8 cellular contexts compared by ENCODE assay signal in the genomic region with DNA sequence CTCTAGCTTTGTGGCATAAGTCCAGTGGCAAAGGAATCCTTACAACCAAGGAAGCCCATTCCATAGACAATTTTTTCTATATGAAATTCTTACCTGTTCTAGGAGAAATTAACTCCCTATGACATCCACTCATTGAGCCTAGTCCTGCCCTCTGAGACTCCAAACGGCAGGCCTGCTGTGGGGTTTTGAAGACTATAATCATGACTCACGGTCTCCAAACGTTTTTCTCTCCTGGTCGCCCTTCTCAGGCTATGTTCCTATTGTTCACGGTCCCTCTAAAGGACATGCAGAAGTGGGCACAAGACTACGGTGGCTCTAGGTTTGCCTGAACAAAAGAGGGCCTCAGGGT. TPM values are rescaled to one million over a fixed set of nuclear protein-coding genes. Genes with fewer than 3 reads are reported as not detected.
A peak's percentile ranks its signal among the peaks of the same experiment; 100 is the strongest.
DNase-seq lines count a peak whose midpoint lies in the region; ATAC-seq and TF ChIP-seq lines count a peak whose summit lies in the region.

No MANE protein-coding gene starts in this region.

- H3K9me3 ChIP-seq in heart left ventricle (no peaks in the 10 kb centered on the region), right lobe of liver (no peaks in the 10 kb centered on the region), uterus (no peaks in the 10 kb centered on the region)

- H3K27ac ChIP-seq in heart left ventricle: peak overlapping the region in 11 of 12 donors; percentile 78 to 90 (median 86)
- H3K27ac ChIP-seq in angular gyrus (ENCODE audit: low read depth, low read length): peak overlapping the region; percentile 71
- peak overlapping the region in 2 of 3 donors; percentile 25 to 48 for H3K27ac ChIP-seq in right lobe of liver
- peak overlapping the region; percentile 70 to 88 for H3K27ac ChIP-seq in uterus

- intact Hi-C loops in heart left ventricle (cut with DNase I): loop anchor here in 4 of 10 donors (1.0 to 10.0 kb wide), 5 partner anchors 15 to 289 kb away; a partner anchor contains a TSS
- intact Hi-C loops in Right ventricle myocardium superior (cut with DNase I): loop anchor here (2.0 kb wide), 1 partner anchor 15 kb away; no protein-coding TSS in a partner anchor
- intact Hi-C loops in right lobe of liver (cut with DNase I): loop anchor here in 1 of 2 donors (2.0 to 10.0 kb wide), 2 partner anchors 17 to 59 kb away; a partner anchor contains a TSS
- intact Hi-C loops in uterus (cut with DNase I; ENCODE audit: low total_unique reads): no loop called here

- TF ChIP-seq POLR2A in heart left ventricle (IDR thresholded peaks at IDR 0.05) (no peak), right lobe of liver (IDR thresholded peaks at IDR 0.05) (no peak), uterus (IDR thresholded peaks at IDR 0.05) (no peak)

- H3K4me3 ChIP-seq in heart left ventricle (peak overlapping the region; percentile 74 to 98 (median 88)), right lobe of liver (peak overlapping the region; percentile 78 to 95 (median 91)), uterus (peak overlapping the region; percentile 95 to 96)

- no peak for DNase-seq in heart left ventricle
- no peak for DNase-seq in Right ventricle myocardium superior
- no peak for DNase-seq in right lobe of liver
- DNase-seq in uterus: no peak
- no peak for DNase-seq in activated CD8-positive, alpha-beta memory T cell treated with anti-CD3 and anti-CD28 coated beads, Interleukin-2, amount 50 U/mL, for 48 hours
- DNase-seq in activated effector memory CD4-positive, alpha-beta T cell treated with anti-CD3 and anti-CD28 coated beads, Interleukin-2, amount 50 U/mL, for 16 hours: no peak

- peaks cover 0 to 9% (median 0%) of the 10 kb centered on the region in 9 donors for H3K27me3 ChIP-seq in heart left ventricle
- no peaks in the 10 kb centered on the region for H3K27me3 ChIP-seq in right lobe of liver
- H3K27me3 ChIP-seq in uterus: no peaks in the 10 kb centered on the region

- TF ChIP-seq CTCF in heart left ventricle (IDR thresholded peaks at IDR 0.05) (no peak), right lobe of liver (IDR thresholded peaks at IDR 0.05) (no peak), uterus (IDR thresholded peaks at IDR 0.05) (no peak)

- WGBS in heart left ventricle, 4 donors: 2 to 8% (median 3%) methylated on average over 6 of the region's 6 CpGs
- WGBS in right lobe of liver (ENCODE audit: insufficient coverage, low coverage, low lambda C conversion rate, missing lambda C conversion rate): 0% methylated on average over 6 of the region's 6 CpGs

- H3K4me1 ChIP-seq in heart left ventricle: peaks cover 3 to 28% (median 18%) of the 10 kb centered on the region in 12 donors
- peaks cover 0 to 14% (median 2%) of the 10 kb centered on the region in 4 donors for H3K4me1 ChIP-seq in right lobe of liver
- no peaks in the 10 kb centered on the region for H3K4me1 ChIP-seq in uterus

- ATAC-seq in heart left ventricle (no peak), Right ventricle myocardium superior (ENCODE audit: poor library complexity) (no peak), right lobe of liver (no peak), GM19467 (IDR thresholded peaks at IDR 0.05; ENCODE audit: unreplicated experiment) (no peak)

- H3K36me3 ChIP-seq in heart left ventricle (peaks cover 0 to 46% (median 43%) of the 10 kb centered on the region in 9 donors), right lobe of liver (peaks cover 0 to 40% (median 12%) of the 10 kb centered on the region in 4 donors), uterus (no peaks in the 10 kb centered on the region)

RNA-seq across cellular contexts. Expression of a gene that starts 0.6 kb away (rescaled TPM):
- total RNA-seq in heart left ventricle (10 to 100 TPM in 8 of 9 donors, 1 to 10 TPM in 1; 9.6 to 18.6 (median 14.0) TPM), Right ventricle myocardium superior (18.6 TPM), right lobe of liver (10 to 100 TPM; 13.1 to 17.1 (median 14.7) TPM), uterus (10 to 100 TPM; 12.4 to 66.6 (median 33.5) TPM)
- polyA plus RNA-seq in heart left ventricle: 10 to 100 TPM in 1 of 2 donors, 1 to 10 TPM in 1; 10.0 to 24.0 TPM

RNA-seq across cellular contexts. Expression of a gene that starts 16.3 kb away (rescaled TPM):
- total RNA-seq in heart left ventricle (10 to 100 TPM; 13.3 to 24.3 (median 20.1) TPM), Right ventricle myocardium superior (14.8 TPM), right lobe of liver (10 to 100 TPM; 20.1 to 28.3 (median 23.1) TPM), uterus (10 to 100 TPM; 10.8 to 34.8 (median 29.6) TPM)
- 10 to 100 TPM in 1 of 2 donors, 1 to 10 TPM in 1; 5.0 to 15.5 TPM for polyA plus RNA-seq in heart left ventricle

RNA-seq across cellular contexts. Expression of a gene that starts 30.7 kb away (rescaled TPM):
- total RNA-seq in heart left ventricle: 1 to 10 TPM; 2.7 to 5.5 (median 3.5) TPM
- polyA plus RNA-seq in heart left ventricle: 1 to 10 TPM; 2.7 to 3.5 TPM
- 3.7 TPM for total RNA-seq in Right ventricle myocardium superior
- 1 to 10 TPM; 2.2 to 4.9 (median 3.3) TPM for total RNA-seq in right lobe of liver
- total RNA-seq in uterus: 10 to 100 TPM in 1 of 4 donors, 1 to 10 TPM in 2, under 1 TPM in 1; 0.88 to 14.6 (median 5.2) TPM
